Comparison of ENCODE assay signal across 16 cellular contexts in genomic region chr3:123633530-123633929, GRCh38. TPM values are rescaled to one million over a fixed set of nuclear protein-coding genes. Genes with fewer than 3 reads are reported as not detected.
A peak's percentile ranks its signal among the peaks of the same experiment; 100 is the strongest.
DNase-seq lines count a peak whose midpoint lies in the region; ATAC-seq and TF ChIP-seq lines count a peak whose summit lies in the region.
"Had no signal": no experiment of that assay in that cellular context is flagged by ENCODE, and none has a peak within 500 bp of the region (broad histone marks: within the 10 kb centered on the region; RNA-seq: fewer than 3 reads in every experiment).

No MANE protein-coding gene starts in this region.

- no peaks in the 10 kb centered on the region for H3K9me3 Mint-ChIP-seq in osteocyte (ENCODE audit: unreplicated experiment)
- H3K9me3 Mint-ChIP-seq in activated CD4-positive, alpha-beta memory T cell treated with anti-CD3 and anti-CD28 coated beads, Interleukin-2, amount 10 ng/mL, durations not matched to agents 7 days and 5 days: no peaks in the 10 kb centered on the region
- H3K9me3 Mint-ChIP-seq: activated naive CD4-positive, alpha-beta T cell treated with anti-CD3 and anti-CD28 coated beads, Interleukin-2, amount 50 U/mL, for 72 hours; natural killer cell treated with Interleukin-12 subunit alpha and Interleukin-12 subunit beta and Interleukin-15 and Interleukin-18, amount 100 ng/mL, for 72 hours had no signal

- H3K4me3 Mint-ChIP-seq in osteocyte (ENCODE audit: unreplicated experiment): no peak overlapping the region
- no peak overlapping the region for H3K4me3 Mint-ChIP-seq in activated CD4-positive, alpha-beta memory T cell treated with anti-CD3 and anti-CD28 coated beads, Interleukin-2, amount 10 ng/mL, durations not matched to agents 7 days and 5 days
- H3K4me3 Mint-ChIP-seq: natural killer cell treated with Interleukin-12 subunit alpha and Interleukin-12 subunit beta and Interleukin-15 and Interleukin-18, amount 100 ng/mL, for 72 hours had no signal

- H3K9me2 ChIP-seq in hepatocyte (replicated peaks; ENCODE audit: insufficient read depth): no peaks in the 10 kb centered on the region

- WGBS in hepatocyte (ENCODE audit: low lambda C conversion rate, missing lambda C conversion rate): 92% methylated on average over 2 of the region's 2 CpGs

- H3K27me3 Mint-ChIP-seq in osteocyte (ENCODE audit: unreplicated experiment): no peaks in the 10 kb centered on the region
- no peaks in the 10 kb centered on the region for H3K27me3 Mint-ChIP-seq in activated CD4-positive, alpha-beta memory T cell treated with anti-CD3 and anti-CD28 coated beads, Interleukin-2, amount 10 ng/mL, durations not matched to agents 7 days and 5 days
- H3K27me3 Mint-ChIP-seq: natural killer cell treated with Interleukin-12 subunit alpha and Interleukin-12 subunit beta and Interleukin-15 and Interleukin-18, amount 100 ng/mL, for 72 hours had no signal

- H3K4me3 ChIP-seq in AG04450 (ENCODE audit: low read depth, low read length): no peak overlapping the region
- no peak overlapping the region for H3K4me3 ChIP-seq in hepatocyte
- H3K4me3 ChIP-seq: BLaER1 treated with 17β-estradiol and CSF1 and Interleukin-3, amounts not matched to agents 10 nM and 100 nM; MG63 had no signal

- H3K4me1 ChIP-seq in hepatocyte (ENCODE audit: insufficient read depth): peaks cover 24% of the 10 kb centered on the region

- no peaks in the 10 kb centered on the region for H3K36me3 Mint-ChIP-seq in osteocyte (ENCODE audit: unreplicated experiment)
- H3K36me3 Mint-ChIP-seq in activated CD4-positive, alpha-beta memory T cell treated with anti-CD3 and anti-CD28 coated beads, Interleukin-2, amount 10 ng/mL, durations not matched to agents 7 days and 5 days (ENCODE audit: low read depth): no peaks in the 10 kb centered on the region
- H3K36me3 Mint-ChIP-seq: activated naive CD4-positive, alpha-beta T cell treated with anti-CD3 and anti-CD28 coated beads, Interleukin-2, amount 50 U/mL, for 72 hours; natural killer cell treated with Interleukin-12 subunit alpha and Interleukin-12 subunit beta and Interleukin-15 and Interleukin-18, amount 100 ng/mL, for 72 hours had no signal

- peaks cover 61% of the 10 kb centered on the region for H3K4me1 Mint-ChIP-seq in osteocyte (ENCODE audit: unreplicated experiment)
- no peaks in the 10 kb centered on the region for H3K4me1 Mint-ChIP-seq in activated CD4-positive, alpha-beta memory T cell treated with anti-CD3 and anti-CD28 coated beads, Interleukin-2, amount 10 ng/mL, durations not matched to agents 7 days and 5 days

- no peak for ATAC-seq in omental fat pad (ENCODE audit: low FRiP score)
- ATAC-seq: activated naive CD4-positive, alpha-beta T cell treated with anti-CD3 and anti-CD28 coated beads, Interleukin-2, amount 50 U/mL, for 72 hours; natural killer cell treated with Interleukin-12 subunit alpha and Interleukin-12 subunit beta and Interleukin-15 and Interleukin-18, amount 100 ng/mL, for 72 hours had no signal

- no peak for TF ChIP-seq CTCF in AG04450 (IDR thresholded peaks at IDR 0.05; ENCODE audit: low read depth, low read length)
- no peak for TF ChIP-seq CTCF in VCaP (conservative IDR thresholded peaks at IDR 0.05)
- TF ChIP-seq CTCF in osteocyte (IDR thresholded peaks at IDR 0.05): no peak
- no peak for TF ChIP-seq CTCF in omental fat pad (IDR thresholded peaks at IDR 0.05)
- TF ChIP-seq CTCF in hepatocyte (IDR thresholded peaks at IDR 0.05; ENCODE audit: poor library complexity): no peak

- POLR2A ChIA-PET in AG04450 (lab: Yijun Ruan, JAX): interaction anchor here (0.7 to 1.4 kb wide), 2 partner anchors 15 to 47 kb away, joined by 3 to 4 read pairs; no protein-coding TSS in a partner anchor
- POLR2A ChIA-PET in activated CD4-positive, alpha-beta memory T cell treated with anti-CD3 and anti-CD28 coated beads, Interleukin-2, amount 10 ng/mL, durations not matched to agents 7 days and 5 days (lab: Charles Lee): no interaction called here

- no peak overlapping the region for H3K4me2 ChIP-seq in hepatocyte

- H3K9me3 ChIP-seq in AG04450 (ENCODE audit: control insufficient read depth, insufficient read depth, low read length) (no peaks in the 10 kb centered on the region), hepatocyte (ENCODE audit: low read depth) (no peaks in the 10 kb centered on the region)
- H3K9me3 ChIP-seq: BLaER1 treated with 17β-estradiol and CSF1 and Interleukin-3, amounts not matched to agents 10 nM and 100 nM; MG63 had no signal

- DNase-seq in AG04450 (ENCODE audit: low read depth, low spot score) (no peak), fibroblast of peridontal ligament (ENCODE audit: extremely low read depth) (peak; percentile 56), osteocyte (ENCODE audit: extremely low spot score, unreplicated experiment) (no peak), omental fat pad (ENCODE audit: low spot score) (no peak), hepatocyte (ENCODE audit: low spot score) (no peak), anterior cingulate cortex (lab: John Stamatoyannopoulos, UW) (no peak)
- no peak for DNase-seq in activated CD4-positive, alpha-beta memory T cell treated with anti-CD3 and anti-CD28 coated beads, Interleukin-2, amount 10 ng/mL, durations not matched to agents 7 days and 5 days
- DNase-seq: MG63, NCI-H748 treated with DMSO at 0.1 percent for 48 hours, posterior cingulate gyrus, Right ventricle myocardium superior, SW 1271 had no signal

- H3K27ac ChIP-seq in AG04450 (ENCODE audit: low read depth, low read length) (peak overlapping the region; percentile 52), VCaP (peak overlapping the region; percentile 86), hepatocyte (no peak overlapping the region)

- peak overlapping the region; percentile 92 for H3K27ac Mint-ChIP-seq in osteocyte (ENCODE audit: unreplicated experiment)
- H3K27ac Mint-ChIP-seq in activated CD4-positive, alpha-beta memory T cell treated with anti-CD3 and anti-CD28 coated beads, Interleukin-2, amount 10 ng/mL, durations not matched to agents 7 days and 5 days: no peak overlapping the region
- H3K27ac Mint-ChIP-seq: activated naive CD4-positive, alpha-beta T cell treated with anti-CD3 and anti-CD28 coated beads, Interleukin-2, amount 50 U/mL, for 72 hours; natural killer cell treated with Interleukin-12 subunit alpha and Interleukin-12 subunit beta and Interleukin-15 and Interleukin-18, amount 100 ng/mL, for 72 hours had no signal

- no peak overlapping the region for H2AFZ ChIP-seq in hepatocyte

- H3K36me3 ChIP-seq in hepatocyte (replicated peaks; ENCODE audit: insufficient read depth, low read depth): no peaks in the 10 kb centered on the region

- no peaks in the 10 kb centered on the region for H3K79me2 ChIP-seq in hepatocyte

- CTCF ChIA-PET in AG04450 (lab: Charles Lee): interaction anchor here (1.4 to 2.8 kb wide), 2 partner anchors 9 to 19 kb away, joined by 6 to 25 read pairs; no protein-coding TSS in a partner anchor
- CTCF ChIA-PET in activated CD4-positive, alpha-beta memory T cell treated with anti-CD3 and anti-CD28 coated beads, Interleukin-2, amount 10 ng/mL, durations not matched to agents 7 days and 5 days (lab: Charles Lee): no interaction called here

- H3K27me3 ChIP-seq in AG04450 (ENCODE audit: control insufficient read depth, insufficient read depth, low read length) (no peaks in the 10 kb centered on the region), hepatocyte (no peaks in the 10 kb centered on the region)
- H3K27me3 ChIP-seq: BLaER1 treated with 17β-estradiol and CSF1 and Interleukin-3, amounts not matched to agents 10 nM and 100 nM; MG63 had no signal

- H4K20me1 ChIP-seq in hepatocyte (ENCODE audit: insufficient read depth, poor library complexity, severe bottlenecking): no peaks in the 10 kb centered on the region
- H4K20me1 ChIP-seq: BLaER1 treated with 17β-estradiol and CSF1 and Interleukin-3, amounts not matched to agents 10 nM and 100 nM had no signal

RNA-seq across cellular contexts. Expression of gene HACD2, which starts 48.7 kb away (rescaled TPM):
- polyA plus RNA-seq in AG04450 (2011; rRNA removed): 30.3 and 43.5 TPM in 2 replicates
- polyA minus RNA-seq in AG04450 (2011; rRNA and poly(A)+ RNA removed): 15.4 and 40.1 TPM in 2 replicates
- total RNA-seq in osteocyte: 63.8 and 69.4 TPM in 2 replicates
- total RNA-seq in omental fat pad: 10 to 100 TPM; 31.7 to 44.9 (median 34.0) TPM
- 64.3 and 70.1 TPM in 2 replicates for total RNA-seq in hepatocyte
- 26.5 and 31.8 TPM in 2 replicates for polyA plus RNA-seq in hepatocyte
- total RNA-seq in activated CD4-positive, alpha-beta memory T cell treated with anti-CD3 and anti-CD28 coated beads, Interleukin-2, amount 10 ng/mL, durations not matched to agents 7 days and 5 days: 10 to 100 TPM; 21.0 to 23.2 TPM
